In genomic region chr5:78816143-78816765, GRCh38 we compare ENCODE assay signal across 2 cellular contexts.
TF ChIP-seq lines count a peak whose summit lies in the region.

No MANE protein-coding gene starts in this region.

TF ChIP-seq in HepG2, 621 proteins besides CTCF, POLR2A, EP300 and RAD21:
- TF ChIP-seq MAFF (IDR thresholded peaks at IDR 0.05; ENCODE audit: low read depth, low read length) = peak; percentile 65
- TF ChIP-seq AKAP8 (CRISPR knock-in tag; IDR thresholded peaks at IDR 0.05) = no peak
- peak; percentile 76 to 85; a peak in 3 of 4 replicates for TF ChIP-seq MAFK (conservative IDR thresholded peaks at IDR 0.05 in 1 of 2, IDR thresholded peaks at IDR 0.05 in 1 of 2; ENCODE audit: low read length in 2 of 2)

TF ChIP-seq in K562, 482 proteins besides CTCF, POLR2A, EP300 and RAD21:
- no peak for TF ChIP-seq ZNF639 (CRISPR knock-in tag; conservative IDR thresholded peaks at IDR 0.05 in 1 of 2, IDR thresholded peaks at IDR 0.05 in 1 of 2)
- 0 out of 2 replicates have a peak, but pooled peaks have one; percentile 25 for TF ChIP-seq MAFF (IDR thresholded peaks at IDR 0.05; ENCODE audit: low read length)
- no peak for TF ChIP-seq PRPF4 (IDR thresholded peaks at IDR 0.05; ENCODE audit: insufficient read depth, low read depth, low read length, poor library complexity, severe bottlenecking)
- TF ChIP-seq ZNF384 (IDR thresholded peaks at IDR 0.05; ENCODE audit: low read depth, low read length) = no peak
- TF ChIP-seq PHF8 (IDR thresholded peaks at IDR 0.05; ENCODE audit: borderline replicate concordance, low read length) = no peak
- no peak for TF ChIP-seq MYBL2 (IDR thresholded peaks at IDR 0.05; ENCODE audit: low read depth)
- no peak for TF ChIP-seq MYBL2 (CRISPR knock-in tag; IDR thresholded peaks at IDR 0.05; ENCODE audit: borderline replicate concordance)
- peak; percentile 35 for TF ChIP-seq MAFG (tag; conservative IDR thresholded peaks at IDR 0.05)
- no peak for TF ChIP-seq NCOA2 (IDR thresholded peaks at IDR 0.05; ENCODE audit: partially characterized antibody in 2 of 2)
- TF ChIP-seq C11orf30 (IDR thresholded peaks at IDR 0.05; ENCODE audit: low read depth) = peak; percentile 46; the same call in 1 of the 2 replicates
- TF ChIP-seq ZNF316 (IDR thresholded peaks at IDR 0.05) = peak; percentile 58
- TF ChIP-seq NR3C1 (CRISPR knock-in tag; IDR thresholded peaks at IDR 0.05) = no peak
- no peak for TF ChIP-seq SMARCC2 (IDR thresholded peaks at IDR 0.05; ENCODE audit: low read depth)
- no peak for TF ChIP-seq NR2F6 (CRISPR knock-in tag; IDR thresholded peaks at IDR 0.05)
- TF ChIP-seq FUS (optimal IDR thresholded peaks at IDR 0.05; ENCODE audit: low read depth, low read length) = no peak
- no peak for TF ChIP-seq NR2C1 (IDR thresholded peaks at IDR 0.05)
- TF ChIP-seq NR2C1 (tag; IDR thresholded peaks at IDR 0.05) = no peak
- TF ChIP-seq CHD4 (IDR thresholded peaks at IDR 0.05; ENCODE audit: insufficient read depth, insufficient replicate concordance, low read depth, low read length, poor library complexity, severe bottlenecking) = no peak
- TF ChIP-seq POLR2H (tag; IDR thresholded peaks at IDR 0.05; ENCODE audit: low read depth) = no peak
TF ChIP-seq in K562: peak in this region for 4.
